In the genomic region with DNA sequence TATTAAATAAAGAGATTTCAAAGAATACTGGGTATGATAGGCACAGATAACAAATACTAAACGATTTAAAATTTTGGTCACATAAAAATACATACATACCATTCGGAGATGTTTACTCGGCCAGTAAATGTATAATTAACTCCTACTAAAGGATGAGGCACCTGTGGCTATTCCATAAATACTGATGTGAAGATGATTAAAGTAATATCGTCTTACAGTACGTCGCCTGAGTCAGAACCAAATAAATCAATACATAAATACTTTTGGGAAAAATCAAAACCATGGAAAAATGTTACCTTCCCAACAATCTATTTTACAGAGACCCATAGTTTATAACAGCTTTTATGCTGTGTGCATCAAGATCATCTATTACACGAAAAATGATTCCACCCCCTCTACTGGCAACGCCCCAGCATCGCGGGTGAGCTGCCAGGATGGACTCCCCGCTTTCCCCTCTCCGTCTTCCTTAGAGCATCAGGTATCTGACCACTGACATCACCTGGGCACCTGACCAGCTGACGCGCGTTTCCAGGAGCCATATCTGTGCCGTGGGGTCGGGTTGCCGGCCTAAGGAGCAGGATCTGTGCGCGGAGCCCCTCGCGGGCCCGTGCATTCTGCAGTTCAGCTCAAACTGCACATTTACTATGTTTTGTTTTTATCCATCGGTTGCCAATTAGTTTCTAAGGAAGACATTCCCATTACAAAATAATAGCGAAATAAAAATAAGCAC, we compare ENCODE assay signal across 8 cellular contexts. TPM values are rescaled to one million over a fixed set of nuclear protein-coding genes. Genes with fewer than 3 reads are reported as not detected.
DNase-seq lines count a peak whose midpoint lies in the region; ATAC-seq lines count a peak whose summit lies in the region.

No MANE protein-coding gene starts in this region.

- 18 to 22% methylated on average over 24 to 25 of the region's 25 CpGs for WGBS in ectodermal cell, 2 experiments

- no peaks in the 10 kb centered on the region for H3K36me3 ChIP-seq in ectodermal cell (ENCODE audit: control insufficient read depth, insufficient read depth, low read length)

- DNase-seq in CD1c-positive myeloid dendritic cell (ENCODE audit: extremely low spot score) (peak; percentile 57), NCI-H748 treated with DMSO at 0.1 percent for 48 hours (lab: John Stamatoyannopoulos, UW) (peak; percentile 97), lung microvascular endothelial cell (ENCODE audit: low read depth in 2 of 2) (peak; percentile 60 to 70)
- peak; percentile 69 for DNase-seq in activated CD4-positive, alpha-beta memory T cell treated with anti-CD3 and anti-CD28 coated beads, Interleukin-2, amount 10 ng/mL, durations not matched to agents 7 days and 5 days
- DNase-seq in stimulated activated CD8-positive, alpha-beta memory T cell treated with anti-CD3 and anti-CD28 coated beads, Interleukin-15, amount 100 ng/mL, for 1 hour (ENCODE audit: low read depth) = peak; percentile 24

- H3K4me3 Mint-ChIP-seq in activated CD4-positive, alpha-beta memory T cell treated with anti-CD3 and anti-CD28 coated beads, Interleukin-2, amount 10 ng/mL, durations not matched to agents 7 days and 5 days = peak overlapping the region; percentile 81

- POLR2A ChIA-PET in activated CD4-positive, alpha-beta memory T cell treated with anti-CD3 and anti-CD28 coated beads, Interleukin-2, amount 10 ng/mL, durations not matched to agents 7 days and 5 days (lab: Charles Lee) = interaction anchor here (0.5 to 2.5 kb wide), 6 partner anchors 41 to 602 kb away, joined by 3 to 16 read pairs (median 7); a partner anchor contains a TSS

- H3K9me3 Mint-ChIP-seq in activated CD4-positive, alpha-beta memory T cell treated with anti-CD3 and anti-CD28 coated beads, Interleukin-2, amount 10 ng/mL, durations not matched to agents 7 days and 5 days = no peaks in the 10 kb centered on the region

- no peaks in the 10 kb centered on the region for H3K9me3 ChIP-seq in ectodermal cell (ENCODE audit: control insufficient read depth, low read length)

- H3K27ac Mint-ChIP-seq in activated CD4-positive, alpha-beta memory T cell treated with anti-CD3 and anti-CD28 coated beads, Interleukin-2, amount 10 ng/mL, durations not matched to agents 7 days and 5 days = peak overlapping the region; percentile 47

- peaks cover 12% of the 10 kb centered on the region for H3K4me1 Mint-ChIP-seq in activated CD4-positive, alpha-beta memory T cell treated with anti-CD3 and anti-CD28 coated beads, Interleukin-2, amount 10 ng/mL, durations not matched to agents 7 days and 5 days

- H3K36me3 Mint-ChIP-seq in activated CD4-positive, alpha-beta memory T cell treated with anti-CD3 and anti-CD28 coated beads, Interleukin-2, amount 10 ng/mL, durations not matched to agents 7 days and 5 days (ENCODE audit: low read depth) = no peaks in the 10 kb centered on the region

- CTCF ChIA-PET in activated CD4-positive, alpha-beta memory T cell treated with anti-CD3 and anti-CD28 coated beads, Interleukin-2, amount 10 ng/mL, durations not matched to agents 7 days and 5 days (lab: Charles Lee) = interaction anchor here (0.6 to 2.8 kb wide), 25 partner anchors 15 to 583 kb away, joined by 3 to 29 read pairs (median 4); a partner anchor contains a TSS

- H3K4me3 ChIP-seq in ectodermal cell (ENCODE audit: insufficient read depth, low read depth, low read length) = peak overlapping the region; percentile 76

- ATAC-seq in GM19397 (IDR thresholded peaks at IDR 0.05; ENCODE audit: unreplicated experiment) (peak; percentile 51), HG03571 (IDR thresholded peaks at IDR 0.05; ENCODE audit: unreplicated experiment) (peak; percentile 48)

- no peaks in the 10 kb centered on the region for H3K4me1 ChIP-seq in ectodermal cell (ENCODE audit: control insufficient read depth, insufficient read depth, low read length)

- H3K27me3 ChIP-seq in ectodermal cell (ENCODE audit: control insufficient read depth, insufficient read depth, low read length, poor library complexity, severe bottlenecking) = peaks cover 15% of the 10 kb centered on the region

- H3K27me3 Mint-ChIP-seq in activated CD4-positive, alpha-beta memory T cell treated with anti-CD3 and anti-CD28 coated beads, Interleukin-2, amount 10 ng/mL, durations not matched to agents 7 days and 5 days = no peaks in the 10 kb centered on the region

- H3K27ac ChIP-seq in ectodermal cell (ENCODE audit: insufficient read depth, low read depth, low read length, poor library complexity, severe bottlenecking) = no peak overlapping the region

RNA-seq across cellular contexts. Expression of a gene that starts 1.0 kb away (rescaled TPM):
- 1 to 10 TPM; 3.1 to 5.6 TPM for total RNA-seq in activated CD4-positive, alpha-beta memory T cell treated with anti-CD3 and anti-CD28 coated beads, Interleukin-2, amount 10 ng/mL, durations not matched to agents 7 days and 5 days
- polyA plus RNA-seq in ectodermal cell (2013, experiment 1 of 4) = 9.7 TPM
- 7.3 TPM for polyA plus RNA-seq in ectodermal cell (2013, experiment 2 of 4)
- polyA plus RNA-seq in ectodermal cell (2013, experiment 3 of 4) = 5.0 TPM
- polyA plus RNA-seq in ectodermal cell (2013, experiment 4 of 4) = 7.2 TPM
- 0.60 and 0.65 TPM in 2 replicates for total RNA-seq in lung microvascular endothelial cell

RNA-seq across cellular contexts. Expression of a gene that starts 40.9 kb away (rescaled TPM):
- total RNA-seq in activated CD4-positive, alpha-beta memory T cell treated with anti-CD3 and anti-CD28 coated beads, Interleukin-2, amount 10 ng/mL, durations not matched to agents 7 days and 5 days = 10 to 100 TPM; 41.3 to 42.1 TPM
- polyA plus RNA-seq in ectodermal cell (2013, experiment 1 of 4) = 76.8 TPM
- 76.0 TPM for polyA plus RNA-seq in ectodermal cell (2013, experiment 2 of 4)
- 47.9 TPM for polyA plus RNA-seq in ectodermal cell (2013, experiment 3 of 4)
- 64.0 TPM for polyA plus RNA-seq in ectodermal cell (2013, experiment 4 of 4)
- 14.4 and 18.5 TPM in 2 replicates for total RNA-seq in lung microvascular endothelial cell

RNA-seq across cellular contexts. Expression of a gene that starts 41.5 kb away (rescaled TPM):
- 10 to 100 TPM; 11.9 to 12.3 TPM for total RNA-seq in activated CD4-positive, alpha-beta memory T cell treated with anti-CD3 and anti-CD28 coated beads, Interleukin-2, amount 10 ng/mL, durations not matched to agents 7 days and 5 days
- 9.5 TPM for polyA plus RNA-seq in ectodermal cell (2013, experiment 1 of 4)
- polyA plus RNA-seq in ectodermal cell (2013, experiment 2 of 4) = 14.9 TPM
- 9.9 TPM for polyA plus RNA-seq in ectodermal cell (2013, experiment 3 of 4)
- polyA plus RNA-seq in ectodermal cell (2013, experiment 4 of 4) = 10.9 TPM
- total RNA-seq in lung microvascular endothelial cell = 2.2 and 3.8 TPM in 2 replicates

Comparison
In these comparisons a context has a peak if more than half of its experiments do, and no peak if none do; other contexts are left out.
1. DNase-seq: peak in every context shown above with its lines; median percentile 97 in NCI-H748 treated with DMSO at 0.1 percent for 48 hours; 69 in activated CD4-positive, alpha-beta memory T cell treated with anti-CD3 and anti-CD28 coated beads, Interleukin-2, amount 10 ng/mL, durations not matched to agents 7 days and 5 days; 65 in lung microvascular endothelial cell; 57 in CD1c-positive myeloid dendritic cell; 24 in stimulated activated CD8-positive, alpha-beta memory T cell treated with anti-CD3 and anti-CD28 coated beads, Interleukin-15, amount 100 ng/mL, for 1 hour.